In the genomic region with DNA sequence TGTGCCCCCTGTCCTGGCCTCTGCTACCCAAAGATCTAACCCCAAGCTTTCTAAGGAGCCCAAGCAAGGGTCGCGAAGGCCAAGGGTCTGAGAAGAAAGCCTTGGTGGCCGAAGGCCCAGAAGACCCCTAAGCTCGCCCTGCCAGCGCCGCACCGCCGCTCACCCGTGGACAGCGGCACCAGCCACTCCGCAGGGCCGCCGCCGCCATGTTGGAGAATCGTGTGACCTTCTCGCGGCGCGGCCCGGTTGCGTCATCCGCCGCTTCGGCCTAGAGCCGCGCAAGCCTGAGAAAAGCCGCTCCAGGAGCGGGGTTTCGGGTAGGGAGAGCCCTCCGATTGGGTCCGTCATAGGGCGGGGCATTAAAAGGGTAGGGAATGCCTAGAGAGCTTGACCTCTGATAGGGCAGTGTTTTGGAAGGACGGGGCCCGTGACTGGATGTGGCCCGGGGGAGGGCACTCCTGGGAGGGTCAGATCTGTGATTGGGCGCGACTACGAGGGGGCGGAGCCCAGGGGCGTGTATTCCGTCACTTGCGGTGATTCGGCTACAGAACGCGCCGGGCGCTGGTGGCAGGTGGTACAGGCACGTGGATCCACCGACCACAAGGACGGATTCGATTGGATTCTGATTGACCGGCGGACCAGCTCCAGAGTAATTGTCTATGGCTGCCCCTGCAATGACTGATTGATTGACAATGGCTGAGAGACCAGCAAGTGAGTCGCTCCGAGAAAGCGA, we compare ENCODE assay signal across 8 cellular contexts. TPM values are rescaled to one million over a fixed set of nuclear protein-coding genes. Genes with fewer than 3 reads are reported as not detected.
DNase-seq lines count a peak whose midpoint lies in the region; ATAC-seq, FAIRE-seq and TF ChIP-seq lines count a peak whose summit lies in the region.

TIMM44 (minus strand) TSS at position 223 of the 733 bp plus-strand sequence; CDS start at position 208, 15 bp downstream.

- peak within 1 kb of the TSS; percentile 87 to 92 for H3K4me3 Mint-ChIP-seq in CD14-positive monocyte

- in situ Hi-C loops in HepG2 (cut with HindIII; ENCODE audit: extremely low pct_ligation_motif_present, low pct_unique_long_range_greater_than_20kb): no loop called here

- TF ChIP-seq CTCF in CD14-positive monocyte (IDR thresholded peaks at IDR 0.05) (no peak), HepG2 (CRISPR knock-in tag; IDR thresholded peaks at IDR 0.05) (no peak)

- 0 out of 2 replicates have a peak, but pooled peaks cover 2% of the 10 kb centered on the region for H4K20me1 ChIP-seq in HepG2 (ENCODE audit: insufficient read depth, low read length)

- H3K36me3 Mint-ChIP-seq in CD14-positive monocyte: peaks cover 15 to 24% of the 10 kb centered on the region in 2 donors

- peaks cover 0 to 3% of the 10 kb centered on the region in 2 experiments; a peak in 1 of 5 replicates for H3K27me3 ChIP-seq in HepG2 (ENCODE audit: control insufficient read depth in 1 of 2, insufficient read depth in 2 of 2, low read length in 2 of 2)

- FAIRE-seq in HepG2 (lab: Jason Lieb, UNC): peak; percentile 98

- H3K9me3 Mint-ChIP-seq in CD14-positive monocyte: peaks cover 0 to 2% (median 0%) of the 10 kb centered on the region in 7 donors

- POLR2A ChIA-PET in HepG2 (lab: Yijun Ruan, JAX): interaction anchor here (0.7 to 2.8 kb wide), 41 partner anchors 8 to 480 kb away, joined by 3 to 85 read pairs (median 5); partner anchors contain the start of genes CCL25, ELAVL1, LRRC8E and MAP2K7

- TF ChIP-seq RAD21 in HepG2 (CRISPR knock-in tag; IDR thresholded peaks at IDR 0.05): peak; percentile 59

- ATAC-seq in GM19397 (IDR thresholded peaks at IDR 0.05; ENCODE audit: unreplicated experiment) (peak; percentile 90), HG03571 (IDR thresholded peaks at IDR 0.05; ENCODE audit: unreplicated experiment) (peak; percentile 91), HepG2 (peak; percentile 98)

- H3K4me1 ChIP-seq in HepG2 (ENCODE audit: insufficient read depth, low read length): peaks cover 38% of the 10 kb centered on the region

- peak within 1 kb of the TSS; percentile 90 for H3K27ac ChIP-seq in HepG2 (ENCODE audit: extremely low read length, insufficient read depth, low read length)

- peak within 1 kb of the TSS; percentile 65 to 98 (median 91) for H3K4me3 ChIP-seq in HepG2 (replicated peaks in 1 of 3; ENCODE audit: insufficient read depth in 1 of 3, low read depth in 2 of 3, low read length in 3 of 3)

- H3K4me2 ChIP-seq in HepG2 (ENCODE audit: low read depth, low read length): peak within 1 kb of the TSS; percentile 99

- H3K79me2 ChIP-seq in HepG2 (ENCODE audit: insufficient read depth, low read length): peaks cover 32% of the 10 kb centered on the region

- H3K27ac Mint-ChIP-seq in CD14-positive monocyte: peak within 1 kb of the TSS; percentile 94 to 98 (median 97)

- CTCF ChIA-PET in HepG2 (lab: Yijun Ruan, JAX; ENCODE audit: low intra/inter-chr PET ratio, low total read pairs): interaction anchor here (1.6 to 1.8 kb wide), 2 partner anchors 59 to 126 kb away, joined by 3 to 7 read pairs; no protein-coding TSS in a partner anchor

- TF ChIP-seq EP300 in HepG2 (IDR thresholded peaks at IDR 0.05; ENCODE audit: low read depth in 2 of 2, low read length in 2 of 2) (no peak), HepG2 (CRISPR knock-in tag; IDR thresholded peaks at IDR 0.05; ENCODE audit: borderline replicate concordance) (no peak)

- H3K36me3 ChIP-seq in HepG2 (replicated peaks in 1 of 2; ENCODE audit: control insufficient read depth in 1 of 2, insufficient read depth in 2 of 2, low read length in 2 of 2): peaks cover 7 to 26% of the 10 kb centered on the region in 2 experiments; a peak in 4 of 5 replicates

- H3K27me3 Mint-ChIP-seq in CD14-positive monocyte (ENCODE audit: low read depth in 3 of 3): peaks cover 0 to 3% (median 0%) of the 10 kb centered on the region in 3 donors

- peaks cover 18% of the 10 kb centered on the region for H3K4me1 Mint-ChIP-seq in CD14-positive monocyte

- no TSS peak for BruUV-seq in HepG2 (replicated peaks; lab: Mats Ljungman, UMichigan)

- peak; percentile 98 to 99 for TF ChIP-seq POLR2A in HepG2 (IDR thresholded peaks at IDR 0.05; ENCODE audit: insufficient read depth in 1 of 2, low read depth in 2 of 2, low read length in 2 of 2)

- H3K9ac ChIP-seq in HepG2 (ENCODE audit: insufficient read depth, low read depth, low read length): peak within 1 kb of the TSS; percentile 100

- intact Hi-C loops in CD14-positive monocyte (cut with micrococcal nuclease): loop anchor here (1.0 to 10.0 kb wide), 3 partner anchors 23 to 311 kb away; partner anchors contain the start of gene SNAPC2 (in 1 of the 2)
- intact Hi-C loops in HepG2 (cut with micrococcal nuclease; ENCODE audit: unreplicated experiment): loop anchor here (2.0 kb wide), 1 partner anchor 59 kb away; no protein-coding TSS in a partner anchor

- peak; percentile 99 for DNase-seq in CD14-positive monocyte (ENCODE audit: low spot score)
- DNase-seq in NCI-H82 (lab: John Stamatoyannopoulos, UW): peak; percentile 100
- peak; percentile 98 to 99 for DNase-seq in activated CD4-positive, alpha-beta T cell treated with anti-CD3 and anti-CD28 coated beads, Interleukin-2, amount 50 U/mL, for 48 hours
- DNase-seq in dermis microvascular lymphatic vessel endothelial cell (ENCODE audit: low read depth in 2 of 2): peak; percentile 99 to 100
- peak; percentile 99 for DNase-seq in HepG2 (ENCODE audit: low spot score)
- DNase-seq in stimulated activated CD4-positive, alpha-beta T cell treated with anti-CD3 and anti-CD28 coated beads, Interleukin-4, amount 100 ng/mL, for 1 hour: peak; percentile 98

- H3K9me3 ChIP-seq in HepG2 (ENCODE audit: low read length): no peaks in the 10 kb centered on the region

- H2AFZ ChIP-seq in HepG2 (ENCODE audit: low read length): no peak within 1 kb of the TSS

- 1% methylated on average over 33 of the region's 56 CpGs for WGBS in HepG2 (ENCODE audit: low lambda C conversion rate)

TF ChIP-seq in HepG2, 621 proteins besides CTCF, POLR2A, EP300 and RAD21 (continues in another document):
- no peak for TF ChIP-seq ZNF10 (CRISPR knock-in tag; IDR thresholded peaks at IDR 0.05; ENCODE audit: borderline replicate concordance, low read depth)
- 0 out of 2 replicates have a peak, but pooled peaks have one; percentile 37 for TF ChIP-seq ZNF484 (CRISPR knock-in tag; IDR thresholded peaks at IDR 0.05; ENCODE audit: borderline replicate concordance, low read depth)
- TF ChIP-seq KAT2B (IDR thresholded peaks at IDR 0.05; ENCODE audit: borderline replicate concordance, low read depth, low read length): no peak
- TF ChIP-seq, protein P1, sequence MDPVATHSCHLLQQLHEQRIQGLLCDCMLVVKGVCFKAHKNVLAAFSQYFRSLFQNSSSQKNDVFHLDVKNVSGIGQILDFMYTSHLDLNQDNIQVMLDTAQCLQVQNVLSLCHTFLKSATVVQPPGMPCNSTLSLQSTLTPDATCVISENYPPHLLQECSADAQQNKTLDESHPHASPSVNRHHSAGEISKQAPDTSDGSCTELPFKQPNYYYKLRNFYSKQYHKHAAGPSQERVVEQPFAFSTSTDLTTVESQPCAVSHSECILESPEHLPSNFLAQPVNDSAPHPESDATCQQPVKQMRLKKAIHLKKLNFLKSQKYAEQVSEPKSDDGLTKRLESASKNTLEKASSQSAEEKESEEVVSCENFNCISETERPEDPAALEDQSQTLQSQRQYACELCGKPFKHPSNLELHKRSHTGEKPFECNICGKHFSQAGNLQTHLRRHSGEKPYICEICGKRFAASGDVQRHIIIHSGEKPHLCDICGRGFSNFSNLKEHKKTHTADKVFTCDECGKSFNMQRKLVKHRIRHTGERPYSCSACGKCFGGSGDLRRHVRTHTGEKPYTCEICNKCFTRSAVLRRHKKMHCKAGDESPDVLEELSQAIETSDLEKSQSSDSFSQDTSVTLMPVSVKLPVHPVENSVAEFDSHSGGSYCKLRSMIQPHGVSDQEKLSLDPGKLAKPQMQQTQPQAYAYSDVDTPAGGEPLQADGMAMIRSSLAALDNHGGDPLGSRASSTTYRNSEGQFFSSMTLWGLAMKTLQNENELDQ (CRISPR knock-in tag; IDR thresholded peaks at IDR 0.05; ENCODE audit: borderline replicate concordance): no peak
- TF ChIP-seq NFRKB (IDR thresholded peaks at IDR 0.05): peak; percentile 81
- no peak for TF ChIP-seq ZSCAN29 (CRISPR knock-in tag; conservative IDR thresholded peaks at IDR 0.05)
- TF ChIP-seq SP140L (CRISPR knock-in tag; IDR thresholded peaks at IDR 0.05; ENCODE audit: borderline replicate concordance): no peak; the same call in 1 of the 2 replicates
- TF ChIP-seq PLRG1 (conservative IDR thresholded peaks at IDR 0.05): no peak

RNA-seq across cellular contexts. Expression of gene TIMM44, which starts in this region (rescaled TPM):
- polyA plus RNA-seq in CD14-positive monocyte: 10 to 100 TPM in 1 of 2 donors, 1 to 10 TPM in 1; 9.5 to 10.4 TPM
- total RNA-seq in dermis microvascular lymphatic vessel endothelial cell: 26.2 and 30.2 TPM in 2 replicates
- total RNA-seq in HepG2 (2016; rRNA removed; fragmentation: Illumina TruSeq; extraction: Trizol): 71.5 and 72.6 TPM in 2 replicates
- 23.8 and 25.0 TPM in 2 replicates for total RNA-seq in HepG2 (2016; cell fraction: cytosol; rRNA removed; fragmentation: Illumina TruSeq; extraction: Trizol; ENCODE audit: low read depth)
- 59.2 and 70.8 TPM in 2 replicates for total RNA-seq in HepG2 (2016; cell fraction: insoluble cytoplasmic fraction; rRNA removed; fragmentation: Illumina TruSeq; extraction: Trizol)
- total RNA-seq in HepG2 (2016; cell fraction: membrane; rRNA removed; fragmentation: Illumina TruSeq; extraction: Trizol): 31.0 and 35.7 TPM in 2 replicates
- total RNA-seq in HepG2 (2016; cell fraction: nucleus; rRNA removed; fragmentation: Illumina TruSeq; extraction: Trizol): 41.7 and 54.7 TPM in 2 replicates
- polyA plus RNA-seq in HepG2 (2011; rRNA removed): 42.9 and 49.4 TPM in 2 replicates
- 40.3 and 70.3 TPM in 2 replicates for polyA plus RNA-seq in HepG2 (2011; cell fraction: cytosol; rRNA removed)
- 178 and 215 TPM in 2 replicates for polyA plus RNA-seq in HepG2 (2011; cell fraction: nucleus; rRNA removed)
- polyA plus RNA-seq in HepG2 (2012): 41.7 and 52.2 TPM in 2 replicates
- polyA plus RNA-seq in HepG2 (2016; cell fraction: cytosol; fragmentation: Illumina TruSeq; extraction: Trizol; ENCODE audit: low read depth): 15.4 and 19.2 TPM in 2 replicates
- 61.4 and 63.3 TPM in 2 replicates for polyA plus RNA-seq in HepG2 (2016; cell fraction: insoluble cytoplasmic fraction; fragmentation: Illumina TruSeq; extraction: Trizol; ENCODE audit: low read depth)
- 24.0 and 26.3 TPM in 2 replicates for polyA plus RNA-seq in HepG2 (2016; cell fraction: membrane; fragmentation: Illumina TruSeq; extraction: Trizol; ENCODE audit: low read depth)
- polyA plus RNA-seq in HepG2 (2016; cell fraction: nucleus; fragmentation: Illumina TruSeq; extraction: Trizol; ENCODE audit: insufficient read depth, low read depth): 95.7 and 103 TPM in 2 replicates
- polyA minus RNA-seq in HepG2 (2011; rRNA and poly(A)+ RNA removed; ENCODE audit: low replicate concordance): 45.9 and 52.0 TPM in 2 replicates
- 25.5 and 34.2 TPM in 2 replicates for polyA minus RNA-seq in HepG2 (2011; cell fraction: cytosol; rRNA and poly(A)+ RNA removed)
- 41.6 and 45.6 TPM in 2 replicates for polyA minus RNA-seq in HepG2 (2011; cell fraction: nucleus; rRNA and poly(A)+ RNA removed)

Comparison
In these comparisons a context has a peak if more than half of its experiments do, and no peak if none do; other contexts are left out.
1. Peak in every context shown above with its lines: DNase-seq, ATAC-seq, H3K4me3 ChIP-seq and H3K27ac ChIP-seq.